In genomic region chr10:72275351-72276012, GRCh38 we compare ENCODE assay signal across 8 cellular contexts. TPM values are rescaled to one million over a fixed set of nuclear protein-coding genes. Genes with fewer than 3 reads are reported as not detected.
A peak's percentile ranks its signal among the peaks of the same experiment; 100 is the strongest.
DNase-seq lines count a peak whose midpoint lies in the region; ATAC-seq and TF ChIP-seq lines count a peak whose summit lies in the region.

No MANE protein-coding gene starts in this region.

- CTCF ChIA-PET in activated B cell treated with CpG ODN at 0.5 μM for 24 hours (lab: Charles Lee): interaction anchor here (0.7 to 9.4 kb wide), 20 partner anchors 10 to 227 kb away, joined by 3 to 131 read pairs (median 7); partner anchors contain the start of genes ANAPC16 and ASCC1

- H3K4me1 Mint-ChIP-seq in activated B cell treated with CpG ODN at 0.5 μM for 24 hours: peaks cover 38% of the 10 kb centered on the region

- DNase-seq in stimulated activated CD4-positive, alpha-beta T cell treated with anti-CD3 and anti-CD28 coated beads, Interleukin-15, amount 100 ng/mL, for 24 hours: peak; percentile 60
- DNase-seq in stimulated activated CD4-positive, alpha-beta T cell treated with anti-CD3 and anti-CD28 coated beads, Interleukin-12 subunit alpha, Interleukin-12 subunit beta, amount 100 ng/mL, for 4 hours: no peak
- DNase-seq in activated B cell treated with CpG ODN at 0.5 μM for 24 hours (no peak), fibroblast of villous mesenchyme (ENCODE audit: low read depth) (peak; percentile 61), putamen (ENCODE audit: low spot score) (peak; percentile 59), NCI-H2107 (lab: John Stamatoyannopoulos, UW) (no peak)

- POLR2A ChIA-PET in activated B cell treated with CpG ODN at 0.5 μM for 24 hours (lab: Charles Lee): interaction anchor here (0.5 to 13.6 kb wide), 24 partner anchors 8 to 379 kb away, joined by 3 to 967 read pairs (median 6); partner anchors contain the start of genes ANAPC16, ASCC1 and SPOCK2

- H3K27me3 Mint-ChIP-seq in activated B cell treated with CpG ODN at 0.5 μM for 24 hours: no peaks in the 10 kb centered on the region

- peaks cover 32% of the 10 kb centered on the region for H3K36me3 Mint-ChIP-seq in activated B cell treated with CpG ODN at 0.5 μM for 24 hours (ENCODE audit: low read depth)

- no peak for TF ChIP-seq CTCF in activated B cell treated with CpG ODN at 0.5 μM for 24 hours (IDR thresholded peaks at IDR 0.05)
- TF ChIP-seq CTCF in fibroblast of villous mesenchyme (IDR thresholded peaks at IDR 0.05; ENCODE audit: insufficient read depth, low read depth, low read length): no peak

- intact Hi-C loops in activated B cell treated with CpG ODN at 0.5 μM for 24 hours (cut with micrococcal nuclease): no loop called here

- H3K4me3 Mint-ChIP-seq in activated B cell treated with CpG ODN at 0.5 μM for 24 hours: peak overlapping the region; percentile 98

- no peaks in the 10 kb centered on the region for H3K9me3 Mint-ChIP-seq in activated B cell treated with CpG ODN at 0.5 μM for 24 hours

- ATAC-seq in activated B cell treated with CpG ODN at 0.5 μM for 24 hours (ENCODE audit: low read depth) (no peak), GM19351 (IDR thresholded peaks at IDR 0.05; ENCODE audit: unreplicated experiment) (no peak), GM21576 (IDR thresholded peaks at IDR 0.05; ENCODE audit: unreplicated experiment) (no peak)

- H3K4me3 ChIP-seq in fibroblast of villous mesenchyme (ENCODE audit: low read depth, low read length): peak overlapping the region; percentile 82

- peak overlapping the region; percentile 94 for H3K27ac Mint-ChIP-seq in activated B cell treated with CpG ODN at 0.5 μM for 24 hours

RNA-seq across cellular contexts. Expression of gene DDIT4, which starts 1.8 kb away (rescaled TPM):
- 175 and 180 TPM in 2 replicates for total RNA-seq in activated B cell treated with CpG ODN at 0.5 μM for 24 hours
- total RNA-seq in fibroblast of villous mesenchyme: 88.5 and 325 TPM in 2 replicates

RNA-seq across cellular contexts. Expression of gene ASCC1, which starts 59.4 kb away (rescaled TPM):
- 42.6 and 42.9 TPM in 2 replicates for total RNA-seq in activated B cell treated with CpG ODN at 0.5 μM for 24 hours
- total RNA-seq in fibroblast of villous mesenchyme: 32.5 and 41.0 TPM in 2 replicates

RNA-seq across cellular contexts. Expression of gene ANAPC16, which starts 59.7 kb away (rescaled TPM):
- total RNA-seq in activated B cell treated with CpG ODN at 0.5 μM for 24 hours: 128 and 137 TPM in 2 replicates
- total RNA-seq in fibroblast of villous mesenchyme: 43.2 and 66.1 TPM in 2 replicates

Comparison
In these comparisons a context has a peak if more than half of its experiments do, and no peak if none do; other contexts are left out.
1. DNase-seq: peak in stimulated activated CD4-positive, alpha-beta T cell treated with anti-CD3 and anti-CD28 coated beads, Interleukin-15, amount 100 ng/mL, for 24 hours (single experiment), fibroblast of villous mesenchyme (single experiment) and putamen (single experiment); none in stimulated activated CD4-positive, alpha-beta T cell treated with anti-CD3 and anti-CD28 coated beads, Interleukin-12 subunit alpha, Interleukin-12 subunit beta, amount 100 ng/mL, for 4 hours (single experiment), activated B cell treated with CpG ODN at 0.5 μM for 24 hours (single experiment) and NCI-H2107 (single experiment).